7 cellular contexts compared by ENCODE assay signal in genomic region chr10:131899695-131900349, GRCh38. TPM values are rescaled to one million over a fixed set of nuclear protein-coding genes. Genes with fewer than 3 reads are reported as not detected.
DNase-seq lines count a peak whose midpoint lies in the region; ATAC-seq and TF ChIP-seq lines count a peak whose summit lies in the region.

No MANE protein-coding gene starts in this region.

- peaks cover 0 to 10% (median 2%) of the 10 kb centered on the region in 5 donors for H3K27me3 Mint-ChIP-seq in naive thymus-derived CD8-positive, alpha-beta T cell

- H3K27ac Mint-ChIP-seq in naive thymus-derived CD8-positive, alpha-beta T cell: peak overlapping the region; percentile 40 to 94 (median 92)

- H3K4me1 Mint-ChIP-seq in naive thymus-derived CD8-positive, alpha-beta T cell: peaks cover 20 to 63% (median 56%) of the 10 kb centered on the region in 4 donors

- H3K9me3 Mint-ChIP-seq in naive thymus-derived CD8-positive, alpha-beta T cell: no peaks in the 10 kb centered on the region

- DNase-seq in NB4 (ENCODE audit: low read depth): peak; percentile 75
- peak in 1 of 10 donors; percentile 43 for DNase-seq in dorsolateral prefrontal cortex
- no peak for DNase-seq in naive thymus-derived CD8-positive, alpha-beta T cell
- no peak for DNase-seq in stimulated activated CD8-positive, alpha-beta memory T cell treated with anti-CD3 and anti-CD28 coated beads, Interleukin-4, amount 100 ng/mL, for 48 hours
- no peak for DNase-seq in HuH-7.5 (ENCODE audit: low spot score)

- H3K27ac ChIP-seq in dorsolateral prefrontal cortex: peak overlapping the region in 48 of 59 donors; percentile 32 to 95 (median 86)

- H3K4me3 Mint-ChIP-seq in naive thymus-derived CD8-positive, alpha-beta T cell: peak overlapping the region; percentile 83 to 92 (median 88)

- H3K36me3 Mint-ChIP-seq in naive thymus-derived CD8-positive, alpha-beta T cell: no peaks in the 10 kb centered on the region

- no peaks in the 10 kb centered on the region for H3K27me3 ChIP-seq in dorsolateral prefrontal cortex

- POLR2A ChIA-PET in naive thymus-derived CD8-positive, alpha-beta T cell (lab: Charles Lee): interaction anchor here (1.1 to 3.4 kb wide), 5 partner anchors 14 to 83 kb away, joined by 3 to 26 read pairs (median 6); partner anchors contain the start of gene BNIP3

- ATAC-seq in GM18505 (IDR thresholded peaks at IDR 0.05; ENCODE audit: unreplicated experiment) (peak; percentile 0), GM18520 (IDR thresholded peaks at IDR 0.05; ENCODE audit: unreplicated experiment) (no peak)
- ATAC-seq in naive thymus-derived CD8-positive, alpha-beta T cell: no peak

- peak overlapping the region; percentile 69 for H3K4me3 ChIP-seq in NB4 (ENCODE audit: low read depth, low read length)
- peak overlapping the region; percentile 55 to 99 (median 90) for H3K4me3 ChIP-seq in dorsolateral prefrontal cortex

- intact Hi-C loops in dorsolateral prefrontal cortex (cut with DNase I): loop anchor here (2.0 to 5.0 kb wide), 4 partner anchors 62 to 123 kb away; partner anchors contain the start of gene BNIP3 (in 2 of the 2)

- TF ChIP-seq CTCF in NB4 (IDR thresholded peaks at IDR 0.05; ENCODE audit: low read depth, low read length) (peak; percentile 10), dorsolateral prefrontal cortex (IDR thresholded peaks at IDR 0.05 in 54 of 56, conservative IDR thresholded peaks at IDR 0.05 in 2 of 56; ENCODE audit: low read depth in 1 of 56, partially characterized antibody in 56 of 56) (peak in 3 of 56 donors; percentile 2 to 25 (median 24))

- TF ChIP-seq POLR2A in GM18505 (IDR thresholded peaks at IDR 0.05; ENCODE audit: borderline replicate concordance, extremely low read depth, insufficient read depth, insufficient read length): no peak
- TF ChIP-seq POLR2A in NB4 (IDR thresholded peaks at IDR 0.05; ENCODE audit: extremely low read depth, insufficient read length): no peak

RNA-seq across cellular contexts. Expression of gene PPP2R2D, which starts 1.0 kb away (rescaled TPM):
- 10 to 100 TPM; 37.7 to 70.2 (median 51.6) TPM for total RNA-seq in dorsolateral prefrontal cortex
- total RNA-seq in naive thymus-derived CD8-positive, alpha-beta T cell: 10 to 100 TPM; 48.1 to 49.6 TPM
- 10 to 100 TPM; 22.7 to 38.3 (median 26.9) TPM for polyA plus RNA-seq in naive thymus-derived CD8-positive, alpha-beta T cell
